Comparison of ENCODE assay signal across 16 cellular contexts in genomic region chr4:6776920-6777635, GRCh38. TPM values are rescaled to one million over a fixed set of nuclear protein-coding genes. Genes with fewer than 3 reads are reported as not detected.
DNase-seq lines count a peak whose midpoint lies in the region; ATAC-seq, FAIRE-seq and TF ChIP-seq lines count a peak whose summit lies in the region.
"Had no signal": no experiment of that assay in that cellular context is flagged by ENCODE, and none has a peak within 500 bp of the region (broad histone marks: within the 10 kb centered on the region; RNA-seq: fewer than 3 reads in every experiment).

No MANE protein-coding gene starts in this region.

- H2AFZ ChIP-seq in Loucy (ENCODE audit: low read length): no peak overlapping the region

- FAIRE-seq in urothelium cell line (lab: Jason Lieb, UNC): no peak
- FAIRE-seq: GM12891 had no signal

- no peaks in the 10 kb centered on the region for H3K27me3 Mint-ChIP-seq in activated CD8-positive, alpha-beta memory T cell treated with anti-CD3 and anti-CD28 coated beads, Interleukin-2, amount 10 ng/mL, durations not matched to agents 7 days and 5 days
- no peaks in the 10 kb centered on the region for H3K27me3 Mint-ChIP-seq in activated naive CD8-positive, alpha-beta T cell treated with anti-CD3 and anti-CD28 coated beads, Interleukin-2, amount 50 U/mL, for 24 hours

- peak overlapping the region; percentile 23 for H3K4me3 Mint-ChIP-seq in activated CD8-positive, alpha-beta memory T cell treated with anti-CD3 and anti-CD28 coated beads, Interleukin-2, amount 10 ng/mL, durations not matched to agents 7 days and 5 days
- peak overlapping the region; percentile 43 for H3K4me3 Mint-ChIP-seq in activated naive CD8-positive, alpha-beta T cell treated with anti-CD3 and anti-CD28 coated beads, Interleukin-2, amount 50 U/mL, for 24 hours
- H3K4me3 Mint-ChIP-seq: brain had no signal

- H4K20me1 ChIP-seq in Loucy (ENCODE audit: insufficient read depth, low read length, poor library complexity, severe bottlenecking): no peaks in the 10 kb centered on the region

- H3K27ac Mint-ChIP-seq in activated CD8-positive, alpha-beta memory T cell treated with anti-CD3 and anti-CD28 coated beads, Interleukin-2, amount 10 ng/mL, durations not matched to agents 7 days and 5 days: peak overlapping the region; percentile 85
- H3K27ac Mint-ChIP-seq in activated naive CD8-positive, alpha-beta T cell treated with anti-CD3 and anti-CD28 coated beads, Interleukin-2, amount 50 U/mL, for 24 hours: peak overlapping the region; percentile 85

- no peak overlapping the region for H3K4me3 ChIP-seq in Loucy (ENCODE audit: low read length, poor library complexity, severe bottlenecking)
- peak overlapping the region in 1 of 8 donors; percentile 25 for H3K4me3 ChIP-seq in spleen
- H3K4me3 ChIP-seq: psoas muscle, uterus had no signal

- no peak for TF ChIP-seq POLR2A in spleen (IDR thresholded peaks at IDR 0.05)

- H3K9me3 ChIP-seq in Loucy (ENCODE audit: insufficient read depth, low read depth, low read length) (no peaks in the 10 kb centered on the region), spleen (no peaks in the 10 kb centered on the region)
- H3K9me3 ChIP-seq: psoas muscle, uterus had no signal

- H3K4me1 ChIP-seq in Loucy (ENCODE audit: insufficient read depth, low read length, poor library complexity, severe bottlenecking): peaks cover 39% of the 10 kb centered on the region
- H3K4me1 ChIP-seq in spleen: peaks cover 0 to 49% (median 32%) of the 10 kb centered on the region in 6 donors
- H3K4me1 ChIP-seq: uterus had no signal

- H3K27me3 ChIP-seq in Loucy (ENCODE audit: insufficient read depth, low read length, poor library complexity, severe bottlenecking) (no peaks in the 10 kb centered on the region), spleen (replicated peaks in 1 of 7) (no peaks in the 10 kb centered on the region)
- H3K27me3 ChIP-seq: uterus had no signal

- CTCF ChIA-PET in activated CD8-positive, alpha-beta memory T cell treated with anti-CD3 and anti-CD28 coated beads, Interleukin-2, amount 10 ng/mL, durations not matched to agents 7 days and 5 days (lab: Charles Lee): interaction anchor here (0.7 to 2.5 kb wide), 4 partner anchors 56 to 96 kb away, joined by 3 to 26 read pairs (median 4); no protein-coding TSS in a partner anchor

- H3K4me2 ChIP-seq in Loucy (ENCODE audit: low read depth, low read length, poor library complexity, severe bottlenecking): peak overlapping the region; percentile 57

- DNase-seq in activated CD8-positive, alpha-beta memory T cell treated with anti-CD3 and anti-CD28 coated beads, Interleukin-2, amount 10 ng/mL, durations not matched to agents 7 days and 5 days: no peak
- DNase-seq in activated CD8-positive, alpha-beta memory T cell treated with anti-CD3 and anti-CD28 coated beads, Interleukin-2, amount 50 U/mL, for 4 hours: no peak
- DNase-seq in activated naive CD8-positive, alpha-beta T cell treated with anti-CD3 and anti-CD28 coated beads, Interleukin-2, amount 50 U/mL, for 24 hours: no peak
- no peak for DNase-seq in spleen
- no peak for DNase-seq in GM20000 (ENCODE audit: low spot score)
- DNase-seq in urothelium cell line (ENCODE audit: low spot score): no peak
- DNase-seq: activated CD4-positive, alpha-beta T cell treated with anti-CD3 and anti-CD28 coated beads, Interleukin-2, amount 50 U/mL, for 1 hour; NCI-H187; NCI-H510A treated with DMSO at 0.1 percent for 48 hours; psoas muscle; stimulated activated naive CD4-positive, alpha-beta T cell; uterus had no signal

- peaks cover 39% of the 10 kb centered on the region for H3K4me1 Mint-ChIP-seq in activated CD8-positive, alpha-beta memory T cell treated with anti-CD3 and anti-CD28 coated beads, Interleukin-2, amount 10 ng/mL, durations not matched to agents 7 days and 5 days
- H3K4me1 Mint-ChIP-seq in activated naive CD8-positive, alpha-beta T cell treated with anti-CD3 and anti-CD28 coated beads, Interleukin-2, amount 50 U/mL, for 24 hours: peaks cover 41% of the 10 kb centered on the region

- 66 to 73% (median 68%) methylated on average over 12 of the region's 12 CpGs for WGBS in spleen, 5 donors

- H3F3A ChIP-seq in Loucy (ENCODE audit: low read depth): no peaks in the 10 kb centered on the region; the same call in 1 of the 2 replicates

- H3K36me3 ChIP-seq in Loucy (ENCODE audit: insufficient read depth, low read length): no peaks in the 10 kb centered on the region
- H3K36me3 ChIP-seq in spleen: no peaks in the 10 kb centered on the region
- H3K36me3 ChIP-seq: uterus had no signal

- intact Hi-C loops in spleen (cut with DNase I; ENCODE audit: low total_unique reads): no loop called here

- no peaks in the 10 kb centered on the region for H3K79me2 ChIP-seq in Loucy (ENCODE audit: insufficient read depth, low read length)

- H3K36me3 Mint-ChIP-seq in activated CD8-positive, alpha-beta memory T cell treated with anti-CD3 and anti-CD28 coated beads, Interleukin-2, amount 10 ng/mL, durations not matched to agents 7 days and 5 days: no peaks in the 10 kb centered on the region
- H3K36me3 Mint-ChIP-seq in activated naive CD8-positive, alpha-beta T cell treated with anti-CD3 and anti-CD28 coated beads, Interleukin-2, amount 50 U/mL, for 24 hours (ENCODE audit: low read depth): no peaks in the 10 kb centered on the region
- H3K36me3 Mint-ChIP-seq: brain had no signal

- no peak overlapping the region for H3K9ac ChIP-seq in Loucy (ENCODE audit: low read depth, low read length, poor library complexity, severe bottlenecking)

- H3K9me3 Mint-ChIP-seq in activated CD8-positive, alpha-beta memory T cell treated with anti-CD3 and anti-CD28 coated beads, Interleukin-2, amount 10 ng/mL, durations not matched to agents 7 days and 5 days (ENCODE audit: low read depth): no peaks in the 10 kb centered on the region
- H3K9me3 Mint-ChIP-seq in activated naive CD8-positive, alpha-beta T cell treated with anti-CD3 and anti-CD28 coated beads, Interleukin-2, amount 50 U/mL, for 24 hours: no peaks in the 10 kb centered on the region

- peak; percentile 21 for ATAC-seq in activated CD8-positive, alpha-beta memory T cell treated with anti-CD3 and anti-CD28 coated beads, Interleukin-2, amount 10 ng/mL, durations not matched to agents 7 days and 5 days
- peak; percentile 26 for ATAC-seq in activated naive CD8-positive, alpha-beta T cell treated with anti-CD3 and anti-CD28 coated beads, Interleukin-2, amount 50 U/mL, for 24 hours
- ATAC-seq in HG03378 (IDR thresholded peaks at IDR 0.05; ENCODE audit: unreplicated experiment): no peak
- ATAC-seq: psoas muscle had no signal

- no peaks in the 10 kb centered on the region for H3K9me2 ChIP-seq in Loucy (replicated peaks; ENCODE audit: low read depth, low read length)

- H3K27ac ChIP-seq in spleen: peak overlapping the region in 7 of 8 donors; percentile 35 to 82 (median 73)
- H3K27ac ChIP-seq: psoas muscle, uterus had no signal

- TF ChIP-seq CTCF in Loucy (conservative IDR thresholded peaks at IDR 0.05; ENCODE audit: low read length) (no peak), spleen (IDR thresholded peaks at IDR 0.05 in 8 of 11, conservative IDR thresholded peaks at IDR 0.05 in 3 of 11) (no peak), GM20000 (IDR thresholded peaks at IDR 0.05; ENCODE audit: extremely low read depth, missing control alignments) (no peak)

RNA-seq across cellular contexts. Expression of gene KIAA0232, which starts 5.4 kb away (rescaled TPM):
- total RNA-seq in activated CD8-positive, alpha-beta memory T cell treated with anti-CD3 and anti-CD28 coated beads, Interleukin-2, amount 10 ng/mL, durations not matched to agents 7 days and 5 days: 10 to 100 TPM; 17.5 to 19.8 TPM
- total RNA-seq in spleen: 10 to 100 TPM; 28.0 to 50.6 (median 46.7) TPM
- polyA plus RNA-seq in spleen: 1 to 10 TPM; 3.2 to 5.9 (median 3.3) TPM
